In the genomic region with DNA sequence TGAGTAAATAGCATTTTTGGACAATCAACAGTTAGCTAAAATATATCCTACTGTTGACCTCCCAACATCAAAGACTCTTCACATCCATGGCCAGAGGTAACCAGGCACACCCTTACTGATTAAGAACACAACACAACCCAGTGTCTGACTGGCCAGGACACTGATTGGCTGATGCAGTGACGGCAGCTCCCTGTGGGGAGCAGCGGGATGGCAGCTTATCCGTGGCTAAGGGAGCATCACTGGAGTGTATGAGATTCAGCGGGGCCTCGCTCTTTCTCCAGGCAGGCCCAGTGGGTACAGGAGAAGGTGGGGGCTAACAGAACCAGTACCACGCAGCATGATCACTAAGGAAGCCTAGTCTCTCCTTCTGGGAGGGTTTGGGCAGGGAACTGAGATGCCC, we compare ENCODE assay signal across 22 cellular contexts. TPM values are rescaled to one million over a fixed set of nuclear protein-coding genes. Genes with fewer than 3 reads are reported as not detected.
A peak's percentile ranks its signal among the peaks of the same experiment; 100 is the strongest.
DNase-seq lines count a peak whose midpoint lies in the region; ATAC-seq, FAIRE-seq and TF ChIP-seq lines count a peak whose summit lies in the region.
"Had no signal": no experiment of that assay in that cellular context is flagged by ENCODE, and none has a peak within 500 bp of the region (broad histone marks: within the 10 kb centered on the region; RNA-seq: fewer than 3 reads in every experiment).

No MANE protein-coding gene starts in this region.

- H3K9me3 Mint-ChIP-seq in CD4-positive, alpha-beta T cell: no peaks in the 10 kb centered on the region
- peaks cover 19% of the 10 kb centered on the region for H3K9me3 Mint-ChIP-seq in HFFc6
- peaks cover 2% of the 10 kb centered on the region for H3K9me3 Mint-ChIP-seq in activated naive CD8-positive, alpha-beta T cell treated with anti-CD3 and anti-CD28 coated beads for 36 hours

- no peaks in the 10 kb centered on the region for H3K36me3 ChIP-seq in kidney (ENCODE audit: control insufficient read depth in 1 of 2, insufficient read depth in 2 of 2, low read length in 2 of 2)
- no peaks in the 10 kb centered on the region for H3K36me3 ChIP-seq in Karpas-422 (ENCODE audit: insufficient read depth, low read length)
- H3K36me3 ChIP-seq: cardiac muscle cell had no signal

- H3K27me3 Mint-ChIP-seq in CD4-positive, alpha-beta T cell: no peaks in the 10 kb centered on the region
- H3K27me3 Mint-ChIP-seq in HFFc6 (ENCODE audit: insufficient read depth): peaks cover 19% of the 10 kb centered on the region
- no peaks in the 10 kb centered on the region for H3K27me3 Mint-ChIP-seq in activated naive CD8-positive, alpha-beta T cell treated with anti-CD3 and anti-CD28 coated beads for 36 hours

- H3K4me1 Mint-ChIP-seq in CD4-positive, alpha-beta T cell (ENCODE audit: low read depth): peaks cover 38% of the 10 kb centered on the region
- peaks cover 21% of the 10 kb centered on the region for H3K4me1 Mint-ChIP-seq in HFFc6 (ENCODE audit: low read depth)
- peaks cover 63% of the 10 kb centered on the region for H3K4me1 Mint-ChIP-seq in activated naive CD8-positive, alpha-beta T cell treated with anti-CD3 and anti-CD28 coated beads for 36 hours

- H2AFZ ChIP-seq in Karpas-422 (ENCODE audit: low read length): no peak overlapping the region

- no peak for DNase-seq in CD4-positive, alpha-beta T cell
- DNase-seq in HFFc6 (no peak), kidney (peak; percentile 43), dermis blood vessel endothelial cell (no peak), NCI-H1092 (lab: John Stamatoyannopoulos, UW) (no peak), Karpas-422 (no peak)
- no peak for DNase-seq in activated naive CD8-positive, alpha-beta T cell treated with anti-CD3 and anti-CD28 coated beads for 36 hours
- DNase-seq in activated T-cell treated with anti-CD3 and anti-CD28 coated beads, Interleukin-2, amount 50 U/mL, for 48 hours: no peak
- DNase-seq: activated CD4-positive, CD25-positive, alpha-beta regulatory T cell treated with anti-CD3 and anti-CD28 coated beads, Interleukin-2, amount 50 U/mL, for 72 hours; effector CD8-positive, alpha-beta T cell; naive B cell; NCI-H1048; NCI-H2029 treated with DMSO at 0.1 percent for 48 hours; SHP77 treated with DMSO at 0.1 percent for 48 hours; stimulated activated CD4-positive, alpha-beta T cell treated with anti-CD3 and anti-CD28 coated beads, Interleukin-4, amount 100 ng/mL, for 24 hours; T-helper 9 cell had no signal

- no peak overlapping the region for H3K4me3 ChIP-seq in kidney (ENCODE audit: low read length in 2 of 2)
- H3K4me3 ChIP-seq in Karpas-422 (ENCODE audit: low read length): no peak overlapping the region
- H3K4me3 ChIP-seq: cardiac muscle cell, skin epidermis had no signal

- no peak overlapping the region for H3K27ac ChIP-seq in CD4-positive, alpha-beta T cell (ENCODE audit: low read depth, low read length)
- H3K27ac ChIP-seq in kidney (ENCODE audit: low read depth in 2 of 2, low read length in 2 of 2): no peak overlapping the region
- no peak overlapping the region for H3K27ac ChIP-seq in Karpas-422 (ENCODE audit: low read length)
- H3K27ac ChIP-seq: cardiac muscle cell, skin epidermis had no signal

- TF ChIP-seq CTCF in CD4-positive, alpha-beta T cell (IDR thresholded peaks at IDR 0.05): no peak
- 0 out of 2 replicates have a peak, but pooled peaks have one; percentile 6 for TF ChIP-seq CTCF in HFFc6 (IDR thresholded peaks at IDR 0.05)
- no peak for TF ChIP-seq CTCF in kidney (IDR thresholded peaks at IDR 0.05; ENCODE audit: borderline replicate concordance, extremely low read depth, insufficient read depth)

- H3K9me2 ChIP-seq in Karpas-422 (replicated peaks; ENCODE audit: insufficient read depth, low read length): no peaks in the 10 kb centered on the region

- H3K36me3 Mint-ChIP-seq in CD4-positive, alpha-beta T cell (ENCODE audit: low read depth): no peaks in the 10 kb centered on the region
- H3K36me3 Mint-ChIP-seq in HFFc6 (ENCODE audit: low read depth): peaks cover 14% of the 10 kb centered on the region
- peaks cover 6% of the 10 kb centered on the region for H3K36me3 Mint-ChIP-seq in activated naive CD8-positive, alpha-beta T cell treated with anti-CD3 and anti-CD28 coated beads for 36 hours
- H3K36me3 Mint-ChIP-seq: naive B cell had no signal

- FAIRE-seq in kidney (lab: Jason Lieb, UNC): no peak

- no peak for ATAC-seq in CD4-positive, alpha-beta T cell (ENCODE audit: poor library complexity)

- CTCF ChIA-PET in CD4-positive, alpha-beta T cell (lab: Charles Lee): interaction anchor here (1.4 kb wide), 1 partner anchor 10 kb away, joined by 3 read pairs; no protein-coding TSS in a partner anchor

- no peak overlapping the region for H3K4me3 Mint-ChIP-seq in CD4-positive, alpha-beta T cell
- H3K4me3 Mint-ChIP-seq in HFFc6: no peak overlapping the region
- no peak overlapping the region for H3K4me3 Mint-ChIP-seq in activated naive CD8-positive, alpha-beta T cell treated with anti-CD3 and anti-CD28 coated beads for 36 hours
- H3K4me3 Mint-ChIP-seq: naive B cell had no signal

- no peaks in the 10 kb centered on the region for H3K4me1 ChIP-seq in kidney (ENCODE audit: control insufficient read depth in 1 of 2, insufficient read depth in 1 of 2, low read depth in 1 of 2, low read length in 2 of 2)
- H3K4me1 ChIP-seq in Karpas-422 (ENCODE audit: low read length): no peaks in the 10 kb centered on the region

- no peaks in the 10 kb centered on the region for H3K9me3 ChIP-seq in CD4-positive, alpha-beta T cell (ENCODE audit: control insufficient read depth, low read length)
- H3K9me3 ChIP-seq in kidney (ENCODE audit: control insufficient read depth in 1 of 2, low read length in 2 of 2) (no peaks in the 10 kb centered on the region), Karpas-422 (ENCODE audit: low read length) (peaks cover 11% of the 10 kb centered on the region)

- intact Hi-C loops in CD4-positive, alpha-beta T cell (cut with DNase I, micrococcal nuclease): no loop called here
- intact Hi-C loops in kidney (cut with DNase I): no loop called here

- H3K9ac ChIP-seq in kidney (ENCODE audit: low read length in 2 of 2) (no peak overlapping the region), Karpas-422 (ENCODE audit: low read length) (no peak overlapping the region)

- H3K4me2 ChIP-seq in Karpas-422 (ENCODE audit: low read depth, low read length, poor library complexity, severe bottlenecking): no peak overlapping the region

- H3K27me3 ChIP-seq in CD4-positive, alpha-beta T cell (ENCODE audit: control insufficient read depth, insufficient read depth, low read length): no peaks in the 10 kb centered on the region
- H3K27me3 ChIP-seq in Karpas-422 (ENCODE audit: low read length): no peaks in the 10 kb centered on the region; the same call in 1 of the 2 replicates
- H3K27me3 ChIP-seq: cardiac muscle cell had no signal

- H3K27ac Mint-ChIP-seq in CD4-positive, alpha-beta T cell: peak overlapping the region; percentile 5
- H3K27ac Mint-ChIP-seq in HFFc6: no peak overlapping the region
- peak overlapping the region; percentile 21 for H3K27ac Mint-ChIP-seq in activated naive CD8-positive, alpha-beta T cell treated with anti-CD3 and anti-CD28 coated beads for 36 hours

- POLR2A ChIA-PET in CD4-positive, alpha-beta T cell (lab: Charles Lee): no interaction called here

- no peaks in the 10 kb centered on the region for H4K20me1 ChIP-seq in Karpas-422 (ENCODE audit: insufficient read depth, low read depth, low read length)

- H3K79me2 ChIP-seq in Karpas-422 (ENCODE audit: low read length): no peaks in the 10 kb centered on the region

RNA-seq across cellular contexts. Expression of gene IL2RB, which starts 10.3 kb away (rescaled TPM):
- total RNA-seq in CD4-positive, alpha-beta T cell: 10 to 100 TPM; 47.5 to 49.6 TPM
- total RNA-seq in HFFc6 (2021; fragmentation: NEBNext Ultra II Directional; extraction: Animal tissue kit (Norgen Biotek cat#: 25700)): not detected
- 100 to 1,000 TPM; 148 to 149 TPM for total RNA-seq in activated naive CD8-positive, alpha-beta T cell treated with anti-CD3 and anti-CD28 coated beads for 36 hours
- total RNA-seq in kidney: 7.6 TPM
- 0.32 TPM for polyA plus RNA-seq in kidney (ENCODE audit: insufficient read depth, low read depth, low replicate concordance)
- 0.05 TPM in 1 of 2 replicates, not detected in the other for total RNA-seq in dermis blood vessel endothelial cell
- 0.25 TPM in 1 of 2 replicates, not detected in the other for total RNA-seq in Karpas-422 (2014; rRNA removed; shearing (Covaris generic); ENCODE audit: low replicate concordance)
- total RNA-seq: NCI-H460, OCI-LY7 had no signal
- polyA plus RNA-seq: cardiac muscle cell had no signal

RNA-seq across cellular contexts. Expression of gene C1QTNF6, which starts 28.0 kb away (rescaled TPM):
- total RNA-seq in CD4-positive, alpha-beta T cell: 10 to 100 TPM; 11.9 to 12.1 TPM
- 1 to 10 TPM; 3.3 to 5.0 (median 4.0) TPM for total RNA-seq in HFFc6 (2021; fragmentation: NEBNext Ultra II Directional; extraction: Animal tissue kit (Norgen Biotek cat#: 25700))
- 1 to 10 TPM; 2.7 to 3.2 TPM for total RNA-seq in activated naive CD8-positive, alpha-beta T cell treated with anti-CD3 and anti-CD28 coated beads for 36 hours
- total RNA-seq in kidney (8.0 TPM), dermis blood vessel endothelial cell (3.1 and 12.5 TPM in 2 replicates)
- 3.2 TPM for polyA plus RNA-seq in kidney (ENCODE audit: insufficient read depth, low read depth, low replicate concordance)
- total RNA-seq in Karpas-422 (2014; rRNA removed; shearing (Covaris generic); ENCODE audit: low replicate concordance): 1.7 and 2.7 TPM in 2 replicates

RNA-seq across cellular contexts. Expression of gene TMPRSS6, which starts 50.5 kb away (rescaled TPM):
- under 1 TPM; 0.19 to 0.39 TPM for total RNA-seq in CD4-positive, alpha-beta T cell
- not detected for total RNA-seq in HFFc6 (2021; fragmentation: NEBNext Ultra II Directional; extraction: Animal tissue kit (Norgen Biotek cat#: 25700))
- 1 to 10 TPM; 1.8 to 2.0 TPM for total RNA-seq in activated naive CD8-positive, alpha-beta T cell treated with anti-CD3 and anti-CD28 coated beads for 36 hours
- total RNA-seq in kidney (1.4 TPM), dermis blood vessel endothelial cell (not detected in 2 replicates)
- polyA plus RNA-seq in kidney (ENCODE audit: insufficient read depth, low read depth, low replicate concordance): not detected
- total RNA-seq in Karpas-422 (2014; rRNA removed; shearing (Covaris generic); ENCODE audit: low replicate concordance): not detected in 2 replicates
- total RNA-seq: cardiac muscle cell, kidney epithelial cell, NCI-H460, OCI-LY7, subcutaneous adipose tissue had no signal

RNA-seq across cellular contexts. Expression of gene SSTR3, which starts 52.2 kb away (rescaled TPM):
- total RNA-seq in CD4-positive, alpha-beta T cell: 1 to 10 TPM; 1.9 to 2.1 TPM
- total RNA-seq in HFFc6 (2021; fragmentation: NEBNext Ultra II Directional; extraction: Animal tissue kit (Norgen Biotek cat#: 25700)): not detected
- total RNA-seq in activated naive CD8-positive, alpha-beta T cell treated with anti-CD3 and anti-CD28 coated beads for 36 hours: 1 to 10 TPM; 7.1 to 7.4 TPM
- 0.13 TPM for total RNA-seq in kidney
- 0.56 TPM for polyA plus RNA-seq in kidney (ENCODE audit: insufficient read depth, low read depth, low replicate concordance)
- total RNA-seq in dermis blood vessel endothelial cell: not detected in 2 replicates
- not detected in 2 replicates for total RNA-seq in Karpas-422 (2014; rRNA removed; shearing (Covaris generic); ENCODE audit: low replicate concordance)
- total RNA-seq: kidney epithelial cell, NCI-H460, subcutaneous adipose tissue had no signal
- polyA plus RNA-seq: cardiac muscle cell had no signal
